Comparison of ENCODE assay signal across 1 cellular context in genomic region chr10:29740981-29741545, GRCh38.
TF ChIP-seq lines count a peak whose summit lies in the region.

No MANE protein-coding gene starts in this region.

TF ChIP-seq in GM23338, 12 proteins besides CTCF, POLR2A, EP300 and RAD21 (continued from another document):
- TF ChIP-seq ZNF462 (CRISPR knock-in tag; IDR thresholded peaks at IDR 0.05): no peak
- no peak for TF ChIP-seq JUNB (IDR thresholded peaks at IDR 0.05; ENCODE audit: unreplicated experiment)
- TF ChIP-seq REST (IDR thresholded peaks at IDR 0.05; ENCODE audit: unreplicated experiment): no peak
- no peak for TF ChIP-seq EZH2phosphoT487 (IDR thresholded peaks at IDR 0.05; ENCODE audit: unreplicated experiment)
